In the genomic region with DNA sequence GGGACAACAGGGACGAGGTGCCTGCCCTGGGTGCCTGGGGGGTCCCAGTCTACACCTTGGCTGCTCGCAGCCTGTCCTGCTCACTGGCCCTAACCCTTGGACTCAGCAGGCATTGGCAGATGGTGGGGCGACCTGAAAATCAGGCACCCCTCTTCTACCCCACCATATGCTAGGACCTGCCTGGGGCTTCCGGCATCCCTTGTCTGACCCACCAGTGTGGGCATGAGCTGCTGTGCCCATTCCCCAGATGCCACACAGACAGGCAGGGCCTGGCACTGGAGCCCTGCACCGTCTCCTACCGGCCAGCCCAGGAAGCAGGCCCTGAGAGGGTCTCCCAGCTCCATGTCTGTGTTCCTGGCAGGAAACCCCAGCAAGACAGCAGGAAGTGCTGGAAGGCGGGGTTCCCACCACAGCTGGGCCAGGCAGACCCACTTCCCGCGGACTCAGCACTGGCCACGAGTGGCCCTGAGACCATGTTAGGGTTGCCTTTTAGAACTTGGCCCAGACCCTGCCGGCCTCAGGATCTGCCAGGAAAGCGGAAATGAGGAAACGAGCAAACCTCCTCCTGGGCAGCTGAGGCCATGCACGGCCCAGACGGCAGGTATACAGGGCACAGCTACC, we compare ENCODE assay signal across 12 cellular contexts. TPM values are rescaled to one million over a fixed set of nuclear protein-coding genes. Genes with fewer than 3 reads are reported as not detected.
DNase-seq lines count a peak whose midpoint lies in the region; ATAC-seq, FAIRE-seq and TF ChIP-seq lines count a peak whose summit lies in the region.
"Had no signal": no experiment of that assay in that cellular context is flagged by ENCODE, and none has a peak within 500 bp of the region (broad histone marks: within the 10 kb centered on the region; RNA-seq: fewer than 3 reads in every experiment).

No MANE protein-coding gene starts in this region.

- no peaks in the 10 kb centered on the region for H3K9me3 ChIP-seq in gastrocnemius medialis
- no peaks in the 10 kb centered on the region for H3K9me3 ChIP-seq in mammary epithelial cell (replicated peaks; ENCODE audit: insufficient read depth, low read length)

- no peak overlapping the region for H3K4me3 ChIP-seq in gastrocnemius medialis
- no peak overlapping the region for H3K4me3 ChIP-seq in mammary epithelial cell (replicated peaks in 1 of 3; ENCODE audit: insufficient read depth in 1 of 3, low read depth in 2 of 3, low read length in 3 of 3)
- H3K4me3 ChIP-seq: lung had no signal

- H3K9me3 Mint-ChIP-seq in activated naive CD8-positive, alpha-beta T cell (ENCODE audit: low read depth): no peaks in the 10 kb centered on the region

- ATAC-seq in left cardiac atrium (no peak), gastrocnemius medialis (no peak)
- ATAC-seq: esophagus mucosa had no signal

- DNase-seq in GM12891 (ENCODE audit: insufficient read length, low spot score) (no peak), left cardiac atrium (peak; percentile 69), gastrocnemius medialis (peak in 1 of 2 donors; percentile 46), Kasumi-1 (lab: John Stamatoyannopoulos, UW) (no peak), mammary epithelial cell (no peak), cerebellar nuclear complex (lab: John Stamatoyannopoulos, UW) (no peak), middle frontal gyrus (ENCODE audit: extremely low spot score, low spot score) (no peak)
- DNase-seq: DND-41, NCI-H446 treated with DMSO at 0.1 percent for 48 hours had no signal

- H3K27ac ChIP-seq in gastrocnemius medialis (peak overlapping the region; percentile 61 to 98 (median 95)), mammary epithelial cell (ENCODE audit: insufficient read depth, low read depth, low read length) (no peak overlapping the region)

- CTCF ChIA-PET in mammary epithelial cell (lab: Charles Lee; ENCODE audit: low non-redundant PET): no interaction called here

- BruUV-seq in mammary epithelial cell (replicated peaks; lab: Mats Ljungman, UMichigan): no TSS peak

- H4K20me1 ChIP-seq in mammary epithelial cell (ENCODE audit: insufficient read depth, low read length): no peaks in the 10 kb centered on the region

- no peak for FAIRE-seq in GM12891 (lab: Jason Lieb, UNC)

- H3K27ac Mint-ChIP-seq in activated naive CD8-positive, alpha-beta T cell: no peak overlapping the region

- H3K27me3 ChIP-seq in gastrocnemius medialis (no peaks in the 10 kb centered on the region), mammary epithelial cell (ENCODE audit: insufficient read depth, low read length) (no peaks in the 10 kb centered on the region)

- H3K27me3 Mint-ChIP-seq in activated naive CD8-positive, alpha-beta T cell: no peaks in the 10 kb centered on the region

- H3K36me3 Mint-ChIP-seq in activated naive CD8-positive, alpha-beta T cell: no peaks in the 10 kb centered on the region

- peaks cover 67% of the 10 kb centered on the region for H3K4me1 Mint-ChIP-seq in activated naive CD8-positive, alpha-beta T cell (ENCODE audit: low read depth)

- intact Hi-C loops in left cardiac atrium (cut with DNase I): no loop called here
- intact Hi-C loops in gastrocnemius medialis (cut with DNase I; ENCODE audit: low total_unique reads): loop anchor here (2.0 to 5.0 kb wide), 2 partner anchors 22 to 34 kb away; a partner anchor contains a TSS
- intact Hi-C loops in mammary epithelial cell (cut with micrococcal nuclease): loop anchor here (5.0 kb wide), 1 partner anchor 34 kb away; a partner anchor contains a TSS

- WGBS in mammary epithelial cell (ENCODE audit: low coverage, missing lambda C conversion rate): 93% methylated on average over 15 of the region's 15 CpGs

- H3K9ac ChIP-seq in mammary epithelial cell (ENCODE audit: insufficient read depth, low read length): no peak overlapping the region

- no peak for TF ChIP-seq CTCF in gastrocnemius medialis (IDR thresholded peaks at IDR 0.05 in 4 of 5, conservative IDR thresholded peaks at IDR 0.05 in 1 of 5)
- no peak for TF ChIP-seq CTCF in mammary epithelial cell (conservative IDR thresholded peaks at IDR 0.05 in 1 of 2, IDR thresholded peaks at IDR 0.05 in 1 of 2; ENCODE audit: extremely low read depth in 1 of 2, insufficient read depth in 1 of 2, low read depth in 1 of 2, low read length in 2 of 2)

- dilution Hi-C loops in mammary epithelial cell (cut with HindIII; ENCODE audit: low sequenced_read_pairs): no loop called here

- TF ChIP-seq POLR2A in GM12891 (IDR thresholded peaks at IDR 0.05; ENCODE audit: low read depth, low read length): no peak
- TF ChIP-seq POLR2A in gastrocnemius medialis (IDR thresholded peaks at IDR 0.05): no peak

- H3K79me2 ChIP-seq in mammary epithelial cell (ENCODE audit: insufficient read depth, low read length): peaks cover 67% of the 10 kb centered on the region

- no peak overlapping the region for H2AFZ ChIP-seq in mammary epithelial cell (ENCODE audit: low read depth, low read length)

- H3K36me3 ChIP-seq in gastrocnemius medialis (no peaks in the 10 kb centered on the region), mammary epithelial cell (ENCODE audit: insufficient read depth, low read length) (no peaks in the 10 kb centered on the region)

- no peak overlapping the region for H3K4me2 ChIP-seq in mammary epithelial cell (ENCODE audit: insufficient read depth, low read depth, low read length)

- H3K4me1 ChIP-seq in gastrocnemius medialis (peaks cover 79 to 86% of the 10 kb centered on the region in 2 donors), mammary epithelial cell (ENCODE audit: insufficient read depth, low read length) (peaks cover 46% of the 10 kb centered on the region)

- peak overlapping the region; percentile 92 for H3K4me3 Mint-ChIP-seq in activated naive CD8-positive, alpha-beta T cell

- in situ Hi-C loops in gastrocnemius medialis (cut with MboI; ENCODE audit: low sequenced_read_pairs in 4 of 4): no loop called here
- in situ Hi-C loops in mammary epithelial cell (cut with MboI; ENCODE audit: low sequenced_read_pairs in 2 of 2): no loop called here

TF ChIP-seq in GM12891, 5 proteins besides CTCF, POLR2A, EP300 and RAD21:
- no peak for TF ChIP-seq PAX5 (IDR thresholded peaks at IDR 0.05; ENCODE audit: insufficient read depth, low read length, severe bottlenecking)
- TF ChIP-seq POLR2AphosphoS5 (IDR thresholded peaks at IDR 0.05; ENCODE audit: low read depth, low read length): no peak
- peak; percentile 44; the same call in 1 of the 2 replicates for TF ChIP-seq SPI1 (IDR thresholded peaks at IDR 0.05; ENCODE audit: low read depth, low read length)

RNA-seq across cellular contexts. Expression of a gene that starts 3.1 kb away (rescaled TPM):
- polyA plus RNA-seq in GM12891 (2012; ENCODE audit: low read depth, missing spikeins): 26.6 TPM
- total RNA-seq in left cardiac atrium (10 to 100 TPM; 38.4 to 45.9 TPM), gastrocnemius medialis (10 to 100 TPM; 28.5 to 58.5 (median 45.7) TPM), mammary epithelial cell (10 to 100 TPM; 50.2 to 92.2 TPM)
- polyA plus RNA-seq in mammary epithelial cell: 48.5 TPM
- polyA minus RNA-seq in mammary epithelial cell: 69.2 TPM

RNA-seq across cellular contexts. Expression of a gene that starts 35.0 kb away (rescaled TPM):
- 10.7 TPM for polyA plus RNA-seq in GM12891 (2012; ENCODE audit: low read depth, missing spikeins)
- total RNA-seq in left cardiac atrium: 10 to 100 TPM; 20.2 to 26.3 TPM
- 10 to 100 TPM; 49.6 to 82.4 (median 70.9) TPM for total RNA-seq in gastrocnemius medialis
- 10 to 100 TPM; 56.1 to 68.8 TPM for total RNA-seq in mammary epithelial cell
- polyA plus RNA-seq in mammary epithelial cell: 77.6 TPM
- 10.8 TPM for polyA minus RNA-seq in mammary epithelial cell

RNA-seq across cellular contexts. Expression of a gene that starts 53.0 kb away (rescaled TPM):
- not detected for polyA plus RNA-seq in GM12891 (2012; ENCODE audit: low read depth, missing spikeins)
- total RNA-seq in left cardiac atrium: 100 to 1,000 TPM; 174 to 175 TPM
- total RNA-seq in gastrocnemius medialis: 10 to 100 TPM; 11.3 to 43.0 (median 24.7) TPM
- total RNA-seq in mammary epithelial cell: 10 to 100 TPM in 1 of 2 donors, under 1 TPM in 1; 0.49 to 12.8 TPM
- polyA plus RNA-seq in mammary epithelial cell: 0.01 TPM
- not detected for polyA minus RNA-seq in mammary epithelial cell

Comparison
In these comparisons a context has a peak if more than half of its experiments do, and no peak if none do; other contexts are left out.
1. intact Hi-C loops: an anchor here in gastrocnemius medialis (2.0 to 5.0 kb wide) and mammary epithelial cell (5.0 kb wide); none called in left cardiac atrium.